ENCODE assay signal across 21 cellular contexts in the genomic region with DNA sequence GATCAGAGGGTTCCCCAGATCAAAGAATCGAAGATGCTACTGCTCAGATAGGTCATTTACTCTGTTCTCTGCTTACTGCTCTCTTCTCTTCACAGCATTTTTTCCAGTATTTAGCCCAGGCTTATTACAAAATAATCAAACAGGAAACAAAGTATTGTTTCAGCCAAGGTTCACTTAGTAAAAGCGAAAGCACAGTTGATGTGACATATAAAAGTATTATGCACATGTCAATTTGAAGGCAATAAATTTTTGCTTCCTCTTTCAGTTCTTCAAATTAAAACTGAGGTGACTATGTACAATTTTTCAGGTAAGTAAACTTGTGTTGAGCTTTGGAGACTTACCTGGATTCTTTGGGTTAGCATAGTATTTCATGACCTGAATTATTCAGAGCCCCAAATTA.
DNase-seq lines count a peak whose midpoint lies in the region; ATAC-seq and TF ChIP-seq lines count a peak whose summit lies in the region.
"Had no signal": no experiment of that assay in that cellular context is flagged by ENCODE, and none has a peak within 500 bp of the region (broad histone marks: within the 10 kb centered on the region; RNA-seq: fewer than 3 reads in every experiment).

No MANE protein-coding gene starts in this region.

- H3K27ac ChIP-seq in thoracic aorta (no peak overlapping the region), gastroesophageal sphincter (no peak overlapping the region)
- H3K27ac ChIP-seq: BLaER1, PC-9, RWPE1 had no signal

- TF ChIP-seq POLR2A in gastroesophageal sphincter (IDR thresholded peaks at IDR 0.05): no peak

- H3K4me1 ChIP-seq in thoracic aorta (ENCODE audit: control insufficient read depth in 1 of 2, low read depth in 2 of 2) (no peaks in the 10 kb centered on the region), gastroesophageal sphincter (no peaks in the 10 kb centered on the region)
- H3K4me1 ChIP-seq: BLaER1, HAP-1 had no signal

- no peak overlapping the region for H3K4me3 Mint-ChIP-seq in glutamatergic neuron (ENCODE audit: unreplicated experiment)
- H3K4me3 Mint-ChIP-seq: CD4-positive, alpha-beta memory T cell had no signal

- TF ChIP-seq CTCF in glutamatergic neuron (IDR thresholded peaks at IDR 0.05; ENCODE audit: partially characterized antibody, unreplicated experiment) (no peak), thoracic aorta (IDR thresholded peaks at IDR 0.05) (no peak), gastroesophageal sphincter (IDR thresholded peaks at IDR 0.05) (no peak)

- no peak for TF ChIP-seq EP300 in gastroesophageal sphincter (IDR thresholded peaks at IDR 0.05)

- DNase-seq in DMS53 treated with DMSO at 0.1 percent for 48 hours (lab: John Stamatoyannopoulos, UW; ENCODE audit: unreplicated experiment) (peak; percentile 12), OCI-M1 (lab: John Stamatoyannopoulos, UW) (peak; percentile 9), glutamatergic neuron (no peak), thoracic aorta (ENCODE audit: low spot score) (no peak), epidermal melanocyte (ENCODE audit: insufficient read length, low spot score) (no peak)
- no peak for DNase-seq in activated T-cell treated with anti-CD3 and anti-CD28 coated beads, Interleukin-2, amount 50 U/mL, for 1 hour
- DNase-seq: CD4-positive, alpha-beta memory T cell; DND-41; IMR-90; Kasumi-1; MG63; NCI-H1048; NCI-H1436; NCI-H2029; NK-92 treated with Interleukin-12 subunit alpha and Interleukin-12 subunit beta, amount 100 ng/mL, for 24 hours; PC-9; SIG-M5 had no signal

- 35 to 75% methylated on average over 2 of the region's 2 CpGs for WGBS in gastroesophageal sphincter (ENCODE audit: low coverage in 1 of 2), 2 donors

- peaks cover 8% of the 10 kb centered on the region for H3K4me1 Mint-ChIP-seq in glutamatergic neuron (ENCODE audit: low read depth, unreplicated experiment)
- H3K4me1 Mint-ChIP-seq: CD4-positive, alpha-beta memory T cell had no signal

- no peak overlapping the region for H3K4me3 ChIP-seq in thoracic aorta
- no peak overlapping the region for H3K4me3 ChIP-seq in gastroesophageal sphincter
- H3K4me3 ChIP-seq: BLaER1, HAP-1, MG63, PC-9 had no signal

- no peaks in the 10 kb centered on the region for H3K36me3 Mint-ChIP-seq in glutamatergic neuron (ENCODE audit: unreplicated experiment)
- H3K36me3 Mint-ChIP-seq: CD4-positive, alpha-beta memory T cell had no signal

- peaks cover 4% of the 10 kb centered on the region for H3K9me3 Mint-ChIP-seq in glutamatergic neuron (ENCODE audit: unreplicated experiment)

- no peaks in the 10 kb centered on the region for H3K9me3 ChIP-seq in thoracic aorta
- no peaks in the 10 kb centered on the region for H3K9me3 ChIP-seq in gastroesophageal sphincter
- H3K9me3 ChIP-seq: BLaER1, HAP-1, MG63 had no signal

- peak overlapping the region; percentile 83 for H3K27ac Mint-ChIP-seq in glutamatergic neuron (ENCODE audit: unreplicated experiment)
- H3K27ac Mint-ChIP-seq: CD4-positive, alpha-beta memory T cell had no signal

- ATAC-seq in thoracic aorta (ENCODE audit: insufficient number of reproducible peaks, low FRiP score, low read depth) (peak; percentile 12), gastroesophageal sphincter (no peak)

- H3K36me3 ChIP-seq in thoracic aorta: no peaks in the 10 kb centered on the region
- no peaks in the 10 kb centered on the region for H3K36me3 ChIP-seq in gastroesophageal sphincter
- H3K36me3 ChIP-seq: BLaER1, HAP-1, MG63 had no signal

- H3K27me3 Mint-ChIP-seq in glutamatergic neuron (ENCODE audit: unreplicated experiment): no peaks in the 10 kb centered on the region
- H3K27me3 Mint-ChIP-seq: CD4-positive, alpha-beta memory T cell had no signal

- H3K27me3 ChIP-seq in thoracic aorta (replicated peaks; ENCODE audit: insufficient read depth) (no peaks in the 10 kb centered on the region), gastroesophageal sphincter (no peaks in the 10 kb centered on the region)
- H3K27me3 ChIP-seq: BLaER1, MG63 had no signal

Comparison
In these comparisons a context has a peak if more than half of its experiments do, and no peak if none do; other contexts are left out.
1. DNase-seq: peak in DMS53 treated with DMSO at 0.1 percent for 48 hours (single experiment) and OCI-M1 (single experiment); none in glutamatergic neuron (single experiment), thoracic aorta (single experiment), epidermal melanocyte (single experiment) and activated T-cell treated with anti-CD3 and anti-CD28 coated beads, Interleukin-2, amount 50 U/mL, for 1 hour (single experiment).